In the genomic region with DNA sequence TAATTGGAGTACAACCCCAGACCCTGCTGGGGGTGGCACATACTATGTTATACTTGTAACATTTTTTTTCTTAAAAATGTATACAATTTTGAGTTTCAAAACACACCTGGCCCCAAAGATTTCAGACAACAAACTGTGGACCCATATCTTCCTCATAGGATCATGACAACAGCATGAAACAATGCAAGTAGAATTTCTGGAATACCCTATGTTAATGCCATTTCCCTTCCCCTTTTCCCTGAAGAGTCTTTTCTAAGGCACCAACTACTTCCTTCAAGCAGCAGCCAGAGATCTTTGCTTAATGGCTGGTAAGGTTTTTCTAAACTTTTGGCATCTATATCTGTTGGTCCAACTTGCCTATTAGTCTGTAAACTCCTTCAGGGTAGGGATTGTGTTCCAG, we compare ENCODE assay signal across 23 cellular contexts.
DNase-seq lines count a peak whose midpoint lies in the region; ATAC-seq, FAIRE-seq and TF ChIP-seq lines count a peak whose summit lies in the region.
"Had no signal": no experiment of that assay in that cellular context is flagged by ENCODE, and none has a peak within 500 bp of the region (broad histone marks: within the 10 kb centered on the region; RNA-seq: fewer than 3 reads in every experiment).

No MANE protein-coding gene starts in this region.

- H2BK12ac ChIP-seq in trophoblast cell (ENCODE audit: low read length) = no peak overlapping the region

- H3K79me2 ChIP-seq in keratinocyte (ENCODE audit: control insufficient read depth, insufficient read depth, low read length) = no peaks in the 10 kb centered on the region
- no peaks in the 10 kb centered on the region for H3K79me2 ChIP-seq in trophoblast cell (ENCODE audit: control insufficient read depth, insufficient read depth, low read length, poor library complexity)

- H2BK120ac ChIP-seq in trophoblast cell (ENCODE audit: insufficient read depth, low read length, poor library complexity) = no peak overlapping the region

- H3K23ac ChIP-seq in trophoblast cell (ENCODE audit: low read length) = no peak overlapping the region

- H2AFZ ChIP-seq in keratinocyte (ENCODE audit: control insufficient read depth, low read length) (no peak overlapping the region), trophoblast cell (ENCODE audit: insufficient read depth, low read length, poor library complexity) (no peak overlapping the region)
- H2AFZ ChIP-seq: GM23338 had no signal

- H3K4me3 ChIP-seq in bronchial epithelial cell (ENCODE audit: low read depth, low read length) (no peak overlapping the region), keratinocyte (ENCODE audit: control insufficient read depth in 2 of 3, extremely low read depth in 1 of 3, insufficient read depth in 2 of 3, low read depth in 1 of 3, low read length in 3 of 3) (no peak overlapping the region), trophoblast cell (ENCODE audit: low read depth, low read length) (no peak overlapping the region)
- H3K4me3 ChIP-seq: A549, BLaER1, GM12878, GM23338 had no signal

- H3K14ac ChIP-seq in trophoblast cell (ENCODE audit: low read length) = no peak overlapping the region

- dilution Hi-C loops in keratinocyte (cut with MboI; ENCODE audit: extremely low pct_ligation_motif_present, low sequenced_read_pairs) = loop anchor here (25.0 kb wide), 1 partner anchor 157 kb away; a partner anchor contains a TSS

- H3K4me2 ChIP-seq in keratinocyte (ENCODE audit: control insufficient read depth, extremely low read depth, insufficient read depth, low read depth, low read length) = peak overlapping the region; percentile 41
- H3K4me2 ChIP-seq in trophoblast cell (ENCODE audit: low read length) = no peak overlapping the region
- H3K4me2 ChIP-seq: A549, BLaER1, GM23338 had no signal

- H3K9ac ChIP-seq in keratinocyte (ENCODE audit: control insufficient read depth, extremely low read depth, insufficient read depth, low read length) (peak overlapping the region; percentile 11), trophoblast cell (ENCODE audit: low read length) (no peak overlapping the region)
- H3K9ac ChIP-seq: BLaER1 had no signal

- in situ Hi-C loops in KBM-7 (cut with MboI; ENCODE audit: low pct_unique_long_range_greater_than_20kb, low sequenced_read_pairs) = loop anchor here (10.0 kb wide), 1 partner anchor 215 kb away; no protein-coding TSS in a partner anchor

- ATAC-seq in HG03432 (IDR thresholded peaks at IDR 0.05; ENCODE audit: unreplicated experiment) = no peak
- ATAC-seq: A549; CD8-positive, alpha-beta T cell; GM12878; GM23338; HCT116 had no signal

- DNase-seq in bronchial epithelial cell (ENCODE audit: low read depth) = peak; percentile 45
- DNase-seq in epithelial cell of prostate (ENCODE audit: low read depth, low spot score) = no peak
- DNase-seq in keratinocyte (ENCODE audit: low read depth, low spot score) = no peak
- peak; percentile 26 to 82 for DNase-seq in trophoblast cell
- DNase-seq in hypothalamus (lab: John Stamatoyannopoulos, UW) = no peak
- no peak for DNase-seq in KBM-7
- DNase-seq: 8988T; ACHN; CD4-positive, CD25-positive, alpha-beta regulatory T cell; CD8-positive, alpha-beta T cell; DMS 273 treated with DMSO at 0.1 percent for 48 hours; DMS79; EL; GDM1; H9 had no signal

- no peaks in the 10 kb centered on the region for H3K79me1 ChIP-seq in trophoblast cell (ENCODE audit: low read length)

- H3K4ac ChIP-seq in trophoblast cell (ENCODE audit: low read depth, low read length) = no peak overlapping the region

- FAIRE-seq in bronchial epithelial cell (lab: Jason Lieb, UNC) (no peak), keratinocyte (lab: Jason Lieb, UNC) (no peak)
- FAIRE-seq: A549, D721Med, GM12878 had no signal

- H3K36me3 ChIP-seq in bronchial epithelial cell (ENCODE audit: control insufficient read depth, insufficient read depth, low read length) (no peaks in the 10 kb centered on the region), keratinocyte (ENCODE audit: control insufficient read depth in 2 of 2, extremely low read depth in 1 of 2, insufficient read depth in 2 of 2, low read length in 2 of 2) (no peaks in the 10 kb centered on the region), trophoblast cell (ENCODE audit: control insufficient read depth in 1 of 2, insufficient read depth in 2 of 2, low read length in 2 of 2) (no peaks in the 10 kb centered on the region)
- H3K36me3 ChIP-seq: BLaER1 had no signal

- no peaks in the 10 kb centered on the region for H3K9me1 ChIP-seq in keratinocyte (ENCODE audit: control insufficient read depth, extremely low read depth, insufficient read depth, low read length)

- H4K91ac ChIP-seq in trophoblast cell (ENCODE audit: low read depth, low read length) = no peak overlapping the region

- no peak overlapping the region for H2AK5ac ChIP-seq in trophoblast cell (ENCODE audit: low read length)

- no peaks in the 10 kb centered on the region for H4K20me1 ChIP-seq in keratinocyte (ENCODE audit: control insufficient read depth, extremely low read depth, insufficient read depth, low read length)
- H4K20me1 ChIP-seq: BLaER1 had no signal

- no peak overlapping the region for H4K8ac ChIP-seq in trophoblast cell (ENCODE audit: low read depth, low read length)

- no peaks in the 10 kb centered on the region for H3K9me3 ChIP-seq in keratinocyte (ENCODE audit: control insufficient read depth, low read depth, low read length)
- no peaks in the 10 kb centered on the region for H3K9me3 ChIP-seq in trophoblast cell (ENCODE audit: insufficient read depth, low read depth, low read length)
- H3K9me3 ChIP-seq: A549, BLaER1 had no signal

- H3K4me1 ChIP-seq in keratinocyte (ENCODE audit: control insufficient read depth, extremely low read depth, insufficient read depth, low read length) (peaks cover 19% of the 10 kb centered on the region), trophoblast cell (ENCODE audit: control insufficient read depth in 1 of 2, insufficient read depth in 2 of 2, low read length in 2 of 2) (no peaks in the 10 kb centered on the region)
- H3K4me1 ChIP-seq: BLaER1 had no signal

- TF ChIP-seq CTCF in bronchial epithelial cell (IDR thresholded peaks at IDR 0.05; ENCODE audit: insufficient read depth, low read length, severe bottlenecking) (no peak), keratinocyte (optimal IDR thresholded peaks at IDR 0.05 in 1 of 3, IDR thresholded peaks at IDR 0.05 in 1 of 3, conservative IDR thresholded peaks at IDR 0.05 in 1 of 3; ENCODE audit: extremely low read depth in 1 of 3, insufficient read depth in 2 of 3, low read length in 3 of 3) (no peak)

- H3K27ac ChIP-seq in epithelial cell of prostate (peak overlapping the region; percentile 69), keratinocyte (ENCODE audit: control insufficient read depth, insufficient read depth, low read length) (peak overlapping the region; percentile 16), trophoblast cell (ENCODE audit: low read depth, low read length) (no peak overlapping the region)
- H3K27ac ChIP-seq: A549, BLaER1, C4-2B had no signal

- H3K27me3 ChIP-seq in bronchial epithelial cell (ENCODE audit: control insufficient read depth, insufficient read depth, low read length) (no peaks in the 10 kb centered on the region), keratinocyte (ENCODE audit: control insufficient read depth, extremely low read depth, insufficient read depth, low read length) (no peaks in the 10 kb centered on the region), trophoblast cell (ENCODE audit: insufficient read depth, low read length) (no peaks in the 10 kb centered on the region)
- H3K27me3 ChIP-seq: BLaER1 had no signal

- no peak overlapping the region for H3K18ac ChIP-seq in trophoblast cell (ENCODE audit: low read length)

- no peak overlapping the region for H2BK5ac ChIP-seq in trophoblast cell (ENCODE audit: low read depth, low read length, poor library complexity)

- no peak overlapping the region for H4K12ac ChIP-seq in trophoblast cell (ENCODE audit: low read depth, low read length)

Comparison
In these comparisons a context has a peak if more than half of its experiments do, and no peak if none do; other contexts are left out.
1. DNase-seq: peak in bronchial epithelial cell (single experiment) and trophoblast cell (2 of 2); none in epithelial cell of prostate (single experiment), keratinocyte (single experiment), hypothalamus (0 of 51) and KBM-7 (single experiment).